Comparison of ENCODE assay signal across 25 cellular contexts in genomic region chr14:61077437-61077836, GRCh38.
"Had no signal": no experiment of that assay in that cellular context is flagged by ENCODE, and none has a peak within 500 bp of the region (broad histone marks: within the 10 kb centered on the region; RNA-seq: fewer than 3 reads in every experiment).

No MANE protein-coding gene starts in this region.

- H3K4me1 ChIP-seq: colonic mucosa, heart right ventricle, left ventricle myocardium inferior, spleen, testis, tibial nerve, upper lobe of right lung, vagina had no signal

- H3K9me3 Mint-ChIP-seq: endodermal cell; nephron; stimulated activated memory B cell treated with anti-CD40 and anti-IgM and Interleukin-4, amounts not matched to agents 10 μg/mL and 1 μg/mL and 100 μg/mL, for 72 hours; stimulated activated naive CD8-positive, alpha-beta T cell treated with anti-CD3 and anti-CD28 coated beads, Interleukin-15, Interleukin-2, amounts not matched to agents 100 ng/mL and 50 ng/mL, for 24 hours had no signal

- H3K27me3 Mint-ChIP-seq: naive B cell; stimulated activated memory B cell treated with anti-CD40 and anti-IgM and Interleukin-4, amounts not matched to agents 10 μg/mL and 1 μg/mL and 100 μg/mL, for 72 hours; stimulated activated naive CD8-positive, alpha-beta T cell treated with anti-CD3 and anti-CD28 coated beads, Interleukin-15, Interleukin-2, amounts not matched to agents 100 ng/mL and 50 ng/mL, for 24 hours had no signal

- H3K27ac Mint-ChIP-seq: endodermal cell; naive B cell; nephron; stimulated activated memory B cell treated with anti-CD40 and anti-IgM and Interleukin-4, amounts not matched to agents 10 μg/mL and 1 μg/mL and 100 μg/mL, for 72 hours; stimulated activated naive CD8-positive, alpha-beta T cell treated with anti-CD3 and anti-CD28 coated beads, Interleukin-15, Interleukin-2, amounts not matched to agents 100 ng/mL and 50 ng/mL, for 24 hours had no signal

- H3K4me3 Mint-ChIP-seq: endodermal cell; naive B cell; nephron; stimulated activated memory B cell treated with anti-CD40 and anti-IgM and Interleukin-4, amounts not matched to agents 10 μg/mL and 1 μg/mL and 100 μg/mL, for 72 hours; stimulated activated naive CD8-positive, alpha-beta T cell treated with anti-CD3 and anti-CD28 coated beads, Interleukin-15, Interleukin-2, amounts not matched to agents 100 ng/mL and 50 ng/mL, for 24 hours had no signal

- DNase-seq: colonic mucosa; effector CD4-positive, alpha-beta T cell; endodermal cell; gastrocnemius medialis; heart right ventricle; hypothalamus; islet precursor cell; left cardiac atrium; left ventricle myocardium inferior; mesenchymal stem cell; midbrain; naive B cell; spleen; stimulated activated CD4-positive, alpha-beta T cell treated with anti-CD3 and anti-CD28 coated beads, Interleukin-15, amount 100 ng/mL, for 24 hours; stimulated activated CD4-positive, alpha-beta T cell treated with anti-CD3 and anti-CD28 coated beads, Interleukin-1b, Interleukin-23, amount 100 ng/mL, for 48 hours; stimulated activated CD4-positive, alpha-beta T cell treated with anti-CD3 and anti-CD28 coated beads, Interleukin-4, amount 100 ng/mL, for 24 hours; testis; upper lobe of right lung had no signal

- ATAC-seq: heart right ventricle; left cardiac atrium; sciatic nerve; stimulated activated memory B cell treated with anti-CD40 and anti-IgM and Interleukin-4, amounts not matched to agents 10 μg/mL and 1 μg/mL and 100 μg/mL, for 72 hours; upper lobe of right lung had no signal

- H3K4me3 ChIP-seq: colonic mucosa, gastrocnemius medialis, heart right ventricle, left ventricle myocardium inferior, lung, spleen, testis, tibial nerve, upper lobe of right lung, vagina had no signal

- H3K36me3 ChIP-seq: colonic mucosa, gastrocnemius medialis, left ventricle myocardium inferior, upper lobe of right lung, vagina had no signal

- H3K27me3 ChIP-seq: colonic mucosa, gastrocnemius medialis, heart right ventricle, spleen, testis, tibial nerve, upper lobe of right lung, vagina had no signal

- H3K9me3 ChIP-seq: colonic mucosa, gastrocnemius medialis, heart right ventricle, left ventricle myocardium inferior, spleen, testis, tibial nerve, upper lobe of right lung, vagina had no signal

- H3K27ac ChIP-seq: colonic mucosa, heart right ventricle, left ventricle myocardium inferior, spleen, testis, tibial nerve, upper lobe of right lung, vagina had no signal
